8 cellular contexts compared by ENCODE assay signal in genomic region chr3:127890651-127891290, GRCh38. TPM values are rescaled to one million over a fixed set of nuclear protein-coding genes. Genes with fewer than 3 reads are reported as not detected.
A peak's percentile ranks its signal among the peaks of the same experiment; 100 is the strongest.
DNase-seq lines count a peak whose midpoint lies in the region; ATAC-seq and TF ChIP-seq lines count a peak whose summit lies in the region.
"Not testable (repeated sequence)": the region's sequence is repeated elsewhere in the genome, so short reads cannot be mapped to it uniquely, and the experiment has no call there.

No MANE protein-coding gene starts in this region.

- not testable (repeated sequence) for H3K4me3 ChIP-seq in GM23338; NB4 (ENCODE audit: low read depth, low read length); endodermal cell (ENCODE audit: low read length)

- H3K36me3 ChIP-seq in GM23338 (ENCODE audit: insufficient read depth); endodermal cell (ENCODE audit: control insufficient read depth, insufficient read depth, low read length): not testable (repeated sequence)

- not testable (repeated sequence) for H3K4me3 Mint-ChIP-seq in GM23338, WTC11, endodermal cell, memory B cell

- POLR2A ChIA-PET in WTC11 (lab: Charles Lee): interaction anchor here (0.5 kb wide), 1 partner anchor 29 kb away, joined by 3 read pairs; no protein-coding TSS in a partner anchor

- H2AFZ ChIP-seq in GM23338: not testable (repeated sequence)

- 95 to 100% methylated on average over 5 to 9 of the region's 9 CpGs for WGBS in endodermal cell (ENCODE audit: insufficient coverage in 1 of 2, insufficient read length in 1 of 2), 2 experiments

- H3F3A ChIP-seq in GM23338 (replicated peaks; ENCODE audit: low read depth): not testable (repeated sequence)

- H3K27me3 Mint-ChIP-seq in GM23338 (ENCODE audit: insufficient read depth, low read depth, poor library complexity); WTC11 (ENCODE audit: low read depth); endodermal cell (ENCODE audit: insufficient read depth); memory B cell: not testable (repeated sequence)

- peak; percentile 30 for TF ChIP-seq CTCF in C4-2B (conservative IDR thresholded peaks at IDR 0.05)
- peak; percentile 51 to 54 for TF ChIP-seq CTCF in GM23338 (conservative IDR thresholded peaks at IDR 0.05; ENCODE audit: low read depth in 2 of 2)
- TF ChIP-seq CTCF in NB4 (IDR thresholded peaks at IDR 0.05; ENCODE audit: low read depth, low read length): peak; percentile 9
- TF ChIP-seq CTCF in WTC11 (IDR thresholded peaks at IDR 0.05): peak; percentile 46; the same call in 1 of the 2 replicates
- TF ChIP-seq CTCF in endodermal cell (conservative IDR thresholded peaks at IDR 0.05): peak; percentile 55

- H3K9me3 ChIP-seq in endodermal cell (ENCODE audit: control insufficient read depth, low read length): not testable (repeated sequence)

- H3K36me3 Mint-ChIP-seq in GM23338 (ENCODE audit: low read depth): peaks cover 11% of the 10 kb centered on the region; the same call in 2 of the 3 replicates
- H3K36me3 Mint-ChIP-seq in WTC11: peaks cover 12% of the 10 kb centered on the region
- H3K36me3 Mint-ChIP-seq in activated naive CD4-positive, alpha-beta T cell treated with anti-CD3 and anti-CD28 coated beads, Interleukin-2, amount 50 U/mL, for 72 hours: peaks cover 21 to 25% of the 10 kb centered on the region in 2 donors
- H3K36me3 Mint-ChIP-seq in endodermal cell (ENCODE audit: low read depth); memory B cell: not testable (repeated sequence)

- DNase-seq in GM23338 (ENCODE audit: low spot score) (peak; percentile 41), NB4 (ENCODE audit: low read depth) (peak; percentile 29), WTC11 (ENCODE audit: low spot score) (peak; percentile 67), endodermal cell (peak; percentile 90)
- peak; percentile 19 to 61 for DNase-seq in activated naive CD4-positive, alpha-beta T cell treated with anti-CD3 and anti-CD28 coated beads, Interleukin-2, amount 50 U/mL, for 72 hours (ENCODE audit: low spot score in 2 of 2)
- DNase-seq in memory B cell (ENCODE audit: low spot score in 2 of 2): not testable (repeated sequence)
- DNase-seq in stimulated activated CD4-positive, alpha-beta T cell treated with anti-CD3 and anti-CD28 coated beads, TNF-alpha, amount 100 ng/mL, for 24 hours (ENCODE audit: low read depth in 3 of 3): peak in 2 of 3 experiments; percentile 5 to 26

- H3K27ac Mint-ChIP-seq in GM23338: 0 out of 2 replicates have a peak overlapping the region, but pooled peaks have one; percentile 1
- H3K27ac Mint-ChIP-seq in WTC11, endodermal cell: not testable (repeated sequence)
- peak overlapping the region; percentile 19 to 85 for H3K27ac Mint-ChIP-seq in activated naive CD4-positive, alpha-beta T cell treated with anti-CD3 and anti-CD28 coated beads, Interleukin-2, amount 50 U/mL, for 72 hours
- H3K27ac Mint-ChIP-seq in memory B cell: peak overlapping the region; percentile 0

- H3K4me2 ChIP-seq in GM23338: not testable (repeated sequence)

- not testable (repeated sequence) for TF ChIP-seq POLR2A in NB4 (IDR thresholded peaks at IDR 0.05; ENCODE audit: extremely low read depth, insufficient read length)

- H3K27me3 ChIP-seq in GM23338 (ENCODE audit: insufficient read depth); endodermal cell (ENCODE audit: control insufficient read depth, insufficient read depth, low read length, poor library complexity, severe bottlenecking): not testable (repeated sequence)

- H3K9me2 ChIP-seq in GM23338 (ENCODE audit: insufficient read depth): not testable (repeated sequence)

- H3K9me3 Mint-ChIP-seq in GM23338 (peaks cover 26% of the 10 kb centered on the region), WTC11 (peaks cover 25% of the 10 kb centered on the region), endodermal cell (peaks cover 15% of the 10 kb centered on the region), memory B cell (peaks cover 12% of the 10 kb centered on the region)
- H3K9me3 Mint-ChIP-seq in activated naive CD4-positive, alpha-beta T cell treated with anti-CD3 and anti-CD28 coated beads, Interleukin-2, amount 50 U/mL, for 72 hours: peaks cover 15 to 23% of the 10 kb centered on the region in 2 donors

- H3K79me2 ChIP-seq in GM23338 (replicated peaks; ENCODE audit: insufficient read depth): not testable (repeated sequence)

- not testable (repeated sequence) for H3K4me1 ChIP-seq in GM23338 (ENCODE audit: insufficient read depth); endodermal cell (ENCODE audit: control insufficient read depth, insufficient read depth, low read length)

- not testable (repeated sequence) for H3K9ac ChIP-seq in endodermal cell (ENCODE audit: extremely low read depth, low read length, poor library complexity, severe bottlenecking)

- H4K20me1 ChIP-seq in GM23338 (replicated peaks; ENCODE audit: insufficient read depth): not testable (repeated sequence)

- CTCF ChIA-PET in WTC11 (lab: Charles Lee): interaction anchor here (0.6 to 1.1 kb wide), 3 partner anchors 11 to 38 kb away, joined by 3 to 4 read pairs (median 3); no protein-coding TSS in a partner anchor

- ATAC-seq in GM23338 (peak; percentile 39; the same call in 2 of the 3 replicates), WTC11 (peak; percentile 80), memory B cell (ENCODE audit: low read depth) (peak; percentile 41)
- peak; percentile 84 to 87 for ATAC-seq in activated naive CD4-positive, alpha-beta T cell treated with anti-CD3 and anti-CD28 coated beads, Interleukin-2, amount 50 U/mL, for 72 hours

- H3K27ac ChIP-seq in C4-2B; GM23338 (ENCODE audit: low read depth); endodermal cell (ENCODE audit: low read depth, low read length): not testable (repeated sequence)

- H3K4me1 Mint-ChIP-seq in GM23338, endodermal cell, memory B cell: not testable (repeated sequence)
- H3K4me1 Mint-ChIP-seq in WTC11: peaks cover 10% of the 10 kb centered on the region; the same call in 1 of the 2 replicates

RNA-seq across cellular contexts. Expression of gene KBTBD12, which starts 24.3 kb away (rescaled TPM):
- 0.23 and 0.69 TPM in 2 replicates for total RNA-seq in GM23338 (2014; rRNA removed; shearing (Covaris generic))
- 0.53 and 0.73 TPM in 2 replicates for polyA plus RNA-seq in GM23338 (2016; fragmentation: Nextera tagmentation; extraction: Ambion mirVana)
- total RNA-seq in WTC11 (2021) (0.22 to 0.66 TPM (median 0.30 TPM) in 3 replicates), endodermal cell (under 1 TPM; 0.24 to 0.42 TPM)
- total RNA-seq in activated naive CD4-positive, alpha-beta T cell treated with anti-CD3 and anti-CD28 coated beads, Interleukin-2, amount 50 U/mL, for 72 hours: not detected
- not detected for polyA plus RNA-seq in endodermal cell (2013, experiment 1 of 2)
- not detected for polyA plus RNA-seq in endodermal cell (2013, experiment 2 of 2)
